Comparison of ENCODE assay signal across 34 cellular contexts in genomic region chr11:93013646-93014045, GRCh38. TPM values are rescaled to one million over a fixed set of nuclear protein-coding genes. Genes with fewer than 3 reads are reported as not detected.
"Had no signal": no experiment of that assay in that cellular context is flagged by ENCODE, and none has a peak within 500 bp of the region (broad histone marks: within the 10 kb centered on the region; RNA-seq: fewer than 3 reads in every experiment).

No MANE protein-coding gene starts in this region.

- H3K4me3 ChIP-seq: adrenal gland, ascending aorta, breast epithelium, cardiac muscle cell, colonic mucosa, esophagus squamous epithelium had no signal

- H3K27me3 ChIP-seq: adrenal gland, ascending aorta, breast epithelium, cardiac muscle cell, colonic mucosa, esophagus squamous epithelium had no signal

- H3K4me1 ChIP-seq: adrenal gland, ascending aorta, breast epithelium, colonic mucosa, esophagus squamous epithelium had no signal

- H3K36me3 ChIP-seq: adrenal gland, ascending aorta, breast epithelium, cardiac muscle cell, colonic mucosa, esophagus squamous epithelium, WERI-Rb-1 had no signal

- ATAC-seq: activated CD4-positive, CD25-positive, alpha-beta regulatory T cell treated with anti-CD3 and anti-CD28 coated beads, Interleukin-2, amount 50 U/mL, for 24 hours; activated CD8-positive, alpha-beta T cell treated with anti-CD3 and anti-CD28 coated beads for 36 hours; activated T-cell treated with anti-CD3 and anti-CD28 coated beads, Interleukin-2, amount 50 U/mL, for 4 hours; activated T-helper 17 cell treated with anti-CD3 and anti-CD28 coated beads, Interleukin-2, amount 50 U/mL, for 72 hours; T-helper 17 cell had no signal

- DNase-seq: activated B cell treated with CpG ODN at 0.5 μM for 24 hours; activated CD4-positive, alpha-beta T cell treated with anti-CD3 and anti-CD28 coated beads for 48 hours; activated CD4-positive, alpha-beta T cell treated with anti-CD3 and anti-CD28 coated beads, Interleukin-2, amount 50 U/mL, for 1 hour; activated CD4-positive, alpha-beta T cell treated with anti-CD3 and anti-CD28 coated beads, Interleukin-2, amount 50 U/mL, for 48 hours; activated CD8-positive, alpha-beta memory T cell treated with anti-CD3 and anti-CD28 coated beads for 24 hours; activated CD8-positive, alpha-beta T cell treated with anti-CD3 and anti-CD28 coated beads for 36 hours; activated effector memory CD4-positive, alpha-beta T cell treated with Interleukin-2 at 50 U/mL for 16 hours; activated gamma-delta T cell treated with Interleukin-2 at 50 U/mL for 16 hours; activated naive CD4-positive, alpha-beta T cell treated with anti-CD3 and anti-CD28 coated beads, Interleukin-2, amount 50 U/mL, for 16 hours; activated naive CD4-positive, alpha-beta T cell treated with Interleukin-2 at 50 U/mL for 16 hours; activated T-cell treated with anti-CD3 and anti-CD28 coated beads, Interleukin-2, amount 50 U/mL, for 4 hours; adrenal gland; central memory CD4-positive, alpha-beta T cell; cerebellar nuclear complex; colonic mucosa; effector CD8-positive, alpha-beta T cell; esophagus squamous epithelium; head of caudate nucleus; T-helper 1 cell; T-helper 17 cell; T1000; WERI-Rb-1 had no signal

- H3K27ac ChIP-seq: adrenal gland, ascending aorta, breast epithelium, cardiac muscle cell, colonic mucosa, epithelial cell of prostate, esophagus squamous epithelium, WERI-Rb-1 had no signal

- H3K9me3 ChIP-seq: adrenal gland, ascending aorta, breast epithelium, colonic mucosa, esophagus squamous epithelium had no signal

RNA-seq across cellular contexts. Expression of gene MTNR1B, which starts 44.2 kb away (rescaled TPM):
- total RNA-seq: activated B cell treated with CpG ODN at 0.5 μM for 24 hours; activated CD8-positive, alpha-beta T cell treated with anti-CD3 and anti-CD28 coated beads for 36 hours; activated T-cell treated with anti-CD3 and anti-CD28 coated beads, Interleukin-2, amount 50 U/mL, for 4 hours; activated T-helper 17 cell treated with anti-CD3 and anti-CD28 coated beads, Interleukin-2, amount 50 U/mL, for 72 hours; adrenal gland; ascending aorta; breast epithelium; cardiac muscle cell; colonic mucosa; dermis microvascular lymphatic vessel endothelial cell; endothelial cell of umbilical vein; esophagus squamous epithelium; fibroblast of lung; fibroblast of villous mesenchyme; frontal cortex; T-helper 17 cell had no signal
- polyA plus RNA-seq: adrenal gland, cardiac muscle cell, endothelial cell of umbilical vein, esophagus, fibroblast of lung had no signal
